ENCODE assay signal across 1 cellular context in genomic region chr22:39906207-39906606, GRCh38.
TF ChIP-seq lines count a peak whose summit lies in the region.

No MANE protein-coding gene starts in this region.

TF ChIP-seq in GM23338, 12 proteins besides CTCF, POLR2A, EP300 and RAD21:
- no peak for TF ChIP-seq ZNF114 (CRISPR knock-in tag; IDR thresholded peaks at IDR 0.05)
- TF ChIP-seq EZH2phosphoT487 (IDR thresholded peaks at IDR 0.05; ENCODE audit: unreplicated experiment) = no peak
- no peak for TF ChIP-seq EZH2 (IDR thresholded peaks at IDR 0.05; ENCODE audit: low read depth, unreplicated experiment)
- TF ChIP-seq POLR2AphosphoS5 (IDR thresholded peaks at IDR 0.05; ENCODE audit: low read depth) = no peak
- no peak for TF ChIP-seq NANOG (IDR thresholded peaks at IDR 0.05; ENCODE audit: borderline replicate concordance)
- no peak for TF ChIP-seq CREB1 (CRISPR knock-in tag; IDR thresholded peaks at IDR 0.05; ENCODE audit: low read depth)
- TF ChIP-seq, protein P1, sequence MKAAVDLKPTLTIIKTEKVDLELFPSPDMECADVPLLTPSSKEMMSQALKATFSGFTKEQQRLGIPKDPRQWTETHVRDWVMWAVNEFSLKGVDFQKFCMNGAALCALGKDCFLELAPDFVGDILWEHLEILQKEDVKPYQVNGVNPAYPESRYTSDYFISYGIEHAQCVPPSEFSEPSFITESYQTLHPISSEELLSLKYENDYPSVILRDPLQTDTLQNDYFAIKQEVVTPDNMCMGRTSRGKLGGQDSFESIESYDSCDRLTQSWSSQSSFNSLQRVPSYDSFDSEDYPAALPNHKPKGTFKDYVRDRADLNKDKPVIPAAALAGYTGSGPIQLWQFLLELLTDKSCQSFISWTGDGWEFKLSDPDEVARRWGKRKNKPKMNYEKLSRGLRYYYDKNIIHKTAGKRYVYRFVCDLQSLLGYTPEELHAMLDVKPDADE (IDR thresholded peaks at IDR 0.05) = no peak
- TF ChIP-seq, protein P2, sequence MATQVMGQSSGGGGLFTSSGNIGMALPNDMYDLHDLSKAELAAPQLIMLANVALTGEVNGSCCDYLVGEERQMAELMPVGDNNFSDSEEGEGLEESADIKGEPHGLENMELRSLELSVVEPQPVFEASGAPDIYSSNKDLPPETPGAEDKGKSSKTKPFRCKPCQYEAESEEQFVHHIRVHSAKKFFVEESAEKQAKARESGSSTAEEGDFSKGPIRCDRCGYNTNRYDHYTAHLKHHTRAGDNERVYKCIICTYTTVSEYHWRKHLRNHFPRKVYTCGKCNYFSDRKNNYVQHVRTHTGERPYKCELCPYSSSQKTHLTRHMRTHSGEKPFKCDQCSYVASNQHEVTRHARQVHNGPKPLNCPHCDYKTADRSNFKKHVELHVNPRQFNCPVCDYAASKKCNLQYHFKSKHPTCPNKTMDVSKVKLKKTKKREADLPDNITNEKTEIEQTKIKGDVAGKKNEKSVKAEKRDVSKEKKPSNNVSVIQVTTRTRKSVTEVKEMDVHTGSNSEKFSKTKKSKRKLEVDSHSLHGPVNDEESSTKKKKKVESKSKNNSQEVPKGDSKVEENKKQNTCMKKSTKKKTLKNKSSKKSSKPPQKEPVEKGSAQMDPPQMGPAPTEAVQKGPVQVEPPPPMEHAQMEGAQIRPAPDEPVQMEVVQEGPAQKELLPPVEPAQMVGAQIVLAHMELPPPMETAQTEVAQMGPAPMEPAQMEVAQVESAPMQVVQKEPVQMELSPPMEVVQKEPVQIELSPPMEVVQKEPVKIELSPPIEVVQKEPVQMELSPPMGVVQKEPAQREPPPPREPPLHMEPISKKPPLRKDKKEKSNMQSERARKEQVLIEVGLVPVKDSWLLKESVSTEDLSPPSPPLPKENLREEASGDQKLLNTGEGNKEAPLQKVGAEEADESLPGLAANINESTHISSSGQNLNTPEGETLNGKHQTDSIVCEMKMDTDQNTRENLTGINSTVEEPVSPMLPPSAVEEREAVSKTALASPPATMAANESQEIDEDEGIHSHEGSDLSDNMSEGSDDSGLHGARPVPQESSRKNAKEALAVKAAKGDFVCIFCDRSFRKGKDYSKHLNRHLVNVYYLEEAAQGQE (IDR thresholded peaks at IDR 0.05; ENCODE audit: unreplicated experiment) = no peak
- TF ChIP-seq STAT1 (IDR thresholded peaks at IDR 0.05; ENCODE audit: unreplicated experiment) = no peak
- TF ChIP-seq JUNB (IDR thresholded peaks at IDR 0.05; ENCODE audit: unreplicated experiment) = no peak
- no peak for TF ChIP-seq ZNF331 (CRISPR knock-in tag; IDR thresholded peaks at IDR 0.05; ENCODE audit: low read depth)
- no peak for TF ChIP-seq ZNF462 (CRISPR knock-in tag; IDR thresholded peaks at IDR 0.05)
